In genomic region chr9:110536802-110537201, GRCh38 we compare ENCODE assay signal across 19 cellular contexts. TPM values are rescaled to one million over a fixed set of nuclear protein-coding genes. Genes with fewer than 3 reads are reported as not detected.
DNase-seq lines count a peak whose midpoint lies in the region; TF ChIP-seq lines count a peak whose summit lies in the region.
"Had no signal": no experiment of that assay in that cellular context is flagged by ENCODE, and none has a peak within 500 bp of the region (broad histone marks: within the 10 kb centered on the region; RNA-seq: fewer than 3 reads in every experiment).

No MANE protein-coding gene starts in this region.

- TF ChIP-seq CTCF in HFFc6 (IDR thresholded peaks at IDR 0.05): no peak
- TF ChIP-seq CTCF in esophagus muscularis mucosa (IDR thresholded peaks at IDR 0.05): no peak
- TF ChIP-seq CTCF in endothelial cell (IDR thresholded peaks at IDR 0.05; ENCODE audit: unreplicated experiment): no peak

- H3K36me3 ChIP-seq in esophagus muscularis mucosa: no peaks in the 10 kb centered on the region
- no peaks in the 10 kb centered on the region for H3K36me3 ChIP-seq in muscle layer of duodenum (ENCODE audit: control insufficient read depth in 1 of 2, insufficient read depth in 2 of 2, low read length in 2 of 2)
- H3K36me3 ChIP-seq: BLaER1, uterus had no signal

- DNase-seq in AG08395 (ENCODE audit: low spot score) (peak; percentile 26), HFFc6 (peak; percentile 65), esophagus muscularis mucosa (ENCODE audit: extremely low spot score) (no peak), germinal center (ENCODE audit: low spot score) (no peak), endothelial cell (ENCODE audit: low spot score) (no peak), NCI-H1048 (lab: John Stamatoyannopoulos, UW) (no peak), DMS114 treated with DMSO at 0.1 percent for 48 hours (lab: John Stamatoyannopoulos, UW; ENCODE audit: unreplicated experiment) (no peak)
- DNase-seq: activated CD8-positive, alpha-beta T cell treated with anti-CD3 and anti-CD28 coated beads, Interleukin-2, amount 10 ng/mL, durations not matched to agents 7 days and 5 days; activated naive CD8-positive, alpha-beta T cell treated with anti-CD3 and anti-CD28 coated beads, Interleukin-2, amount 50 U/mL, for 24 hours; DMS 273 treated with DMSO at 0.1 percent for 48 hours; NCI-H187; NCI-H524; stimulated activated naive CD8-positive, alpha-beta T cell treated with anti-CD3 and anti-CD28 coated beads, Interleukin-15, Interleukin-2, amounts not matched to agents 100 U/mL and 50 U/mL, for 24 hours; uterus had no signal

- H3K27ac ChIP-seq in esophagus muscularis mucosa (replicated peaks in 1 of 4) (peak overlapping the region; percentile 40 to 73 (median 54)), muscle layer of duodenum (ENCODE audit: low read length) (peak overlapping the region; percentile 7)
- H3K27ac ChIP-seq: BLaER1, VCaP had no signal

- H3K27me3 Mint-ChIP-seq in HFFc6 (ENCODE audit: insufficient read depth) (peaks cover 7% of the 10 kb centered on the region; the same call in 1 of the 2 replicates), endothelial cell (ENCODE audit: unreplicated experiment) (no peaks in the 10 kb centered on the region)

- no peak overlapping the region for H3K4me3 Mint-ChIP-seq in HFFc6
- no peak overlapping the region for H3K4me3 Mint-ChIP-seq in endothelial cell (ENCODE audit: unreplicated experiment)
- H3K4me3 Mint-ChIP-seq: activated CD8-positive, alpha-beta T cell treated with anti-CD3 and anti-CD28 coated beads, Interleukin-2, amount 10 ng/mL, durations not matched to agents 7 days and 5 days; activated naive CD8-positive, alpha-beta T cell treated with anti-CD3 and anti-CD28 coated beads, Interleukin-2, amount 50 U/mL, for 24 hours; activated T-helper 1 cell treated with anti-CD3 and anti-CD28 coated beads, Interleukin-12 subunit alpha, Interleukin-12 subunit beta, Interleukin-2, Interleukin-4 antibody, amounts not matched to agents 30 ng/mL and 10 ng/mL and 1 ng/mL, durations not matched to agents 14 hours and 24 hours and 36 hours had no signal

- H3K4me3 ChIP-seq in esophagus muscularis mucosa: no peak overlapping the region
- no peak overlapping the region for H3K4me3 ChIP-seq in muscle layer of duodenum (ENCODE audit: low read depth in 1 of 2, low read length in 2 of 2)
- H3K4me3 ChIP-seq: BLaER1, uterus had no signal

- no peak for TF ChIP-seq POLR2A in esophagus muscularis mucosa (IDR thresholded peaks at IDR 0.05; ENCODE audit: low read depth)

- peaks cover 41% of the 10 kb centered on the region for H3K4me1 Mint-ChIP-seq in HFFc6 (ENCODE audit: low read depth)
- no peaks in the 10 kb centered on the region for H3K4me1 Mint-ChIP-seq in endothelial cell (ENCODE audit: unreplicated experiment)
- H3K4me1 Mint-ChIP-seq: activated naive CD8-positive, alpha-beta T cell treated with anti-CD3 and anti-CD28 coated beads, Interleukin-2, amount 50 U/mL, for 24 hours had no signal

- peaks cover 6 to 53% (median 34%) of the 10 kb centered on the region in 4 donors for H3K4me1 ChIP-seq in esophagus muscularis mucosa
- H3K4me1 ChIP-seq in muscle layer of duodenum (ENCODE audit: control insufficient read depth in 1 of 2, insufficient read depth in 2 of 2, low read length in 2 of 2): peaks cover 0 to 20% of the 10 kb centered on the region in 2 donors
- H3K4me1 ChIP-seq: uterus had no signal

- TF ChIP-seq EP300 in esophagus muscularis mucosa (IDR thresholded peaks at IDR 0.05): no peak

- H3K27ac Mint-ChIP-seq in HFFc6 (no peak overlapping the region), endothelial cell (ENCODE audit: unreplicated experiment) (no peak overlapping the region)
- H3K27ac Mint-ChIP-seq: activated CD8-positive, alpha-beta T cell treated with anti-CD3 and anti-CD28 coated beads, Interleukin-2, amount 10 ng/mL, durations not matched to agents 7 days and 5 days; activated naive CD8-positive, alpha-beta T cell treated with anti-CD3 and anti-CD28 coated beads, Interleukin-2, amount 50 U/mL, for 24 hours; activated T-helper 1 cell treated with anti-CD3 and anti-CD28 coated beads, Interleukin-12 subunit alpha, Interleukin-12 subunit beta, Interleukin-2, Interleukin-4 antibody, amounts not matched to agents 30 ng/mL and 10 ng/mL and 1 ng/mL, durations not matched to agents 14 hours and 24 hours and 36 hours had no signal

- no peaks in the 10 kb centered on the region; the same call in 1 of the 2 replicates for H3K36me3 Mint-ChIP-seq in HFFc6 (ENCODE audit: low read depth)
- H3K36me3 Mint-ChIP-seq in endothelial cell (ENCODE audit: low read depth, unreplicated experiment): no peaks in the 10 kb centered on the region

- H3K27me3 ChIP-seq in esophagus muscularis mucosa (no peaks in the 10 kb centered on the region), muscle layer of duodenum (ENCODE audit: low read depth, low read length) (no peaks in the 10 kb centered on the region)
- H3K27me3 ChIP-seq: BLaER1, uterus had no signal

- 31% methylated on average over 5 of the region's 5 CpGs for WGBS in esophagus muscularis mucosa

- no peaks in the 10 kb centered on the region for H3K9me3 Mint-ChIP-seq in HFFc6
- no peaks in the 10 kb centered on the region for H3K9me3 Mint-ChIP-seq in endothelial cell (ENCODE audit: unreplicated experiment)

- intact Hi-C loops in esophagus muscularis mucosa (cut with DNase I): no loop called here

- H3K9me3 ChIP-seq in esophagus muscularis mucosa: no peaks in the 10 kb centered on the region
- no peaks in the 10 kb centered on the region for H3K9me3 ChIP-seq in muscle layer of duodenum (ENCODE audit: control insufficient read depth in 1 of 2, low read length in 2 of 2)
- H3K9me3 ChIP-seq: uterus had no signal

RNA-seq across cellular contexts. Expression of gene SVEP1, which starts 42.7 kb away (rescaled TPM):
- 1 to 10 TPM; 4.0 to 6.8 (median 5.8) TPM for total RNA-seq in HFFc6 (2021; fragmentation: NEBNext Ultra II Directional; extraction: Animal tissue kit (Norgen Biotek cat#: 25700))
- total RNA-seq in esophagus muscularis mucosa: 10 to 100 TPM; 41.9 to 71.6 (median 60.6) TPM
- 0.08 TPM for total RNA-seq in endothelial cell (ENCODE audit: unreplicated experiment)
- total RNA-seq: activated CD8-positive, alpha-beta T cell treated with anti-CD3 and anti-CD28 coated beads, Interleukin-2, amount 10 ng/mL, durations not matched to agents 7 days and 5 days; activated T-helper 1 cell treated with anti-CD3 and anti-CD28 coated beads, Interleukin-12 subunit alpha, Interleukin-12 subunit beta, Interleukin-2, Interleukin-4 antibody, amounts not matched to agents 30 ng/mL and 10 ng/mL and 1 ng/mL, durations not matched to agents 14 hours and 24 hours and 36 hours; HT-29 had no signal

Comparison
In these comparisons a context has a peak if more than half of its experiments do, and no peak if none do; other contexts are left out.
1. DNase-seq: peak in AG08395 (single experiment) and HFFc6 (single experiment); none in esophagus muscularis mucosa (single experiment), germinal center (single experiment), endothelial cell (single experiment), NCI-H1048 (single experiment) and DMS114 treated with DMSO at 0.1 percent for 48 hours (single experiment).
2. RNA of gene SVEP1, which starts 42.7 kb away (total RNA-seq): 41.9 to 71.6 TPM in esophagus muscularis mucosa; 4.0 to 6.8 TPM in HFFc6 and 0.08 TPM in endothelial cell (single experiment); every median in the first group is over 4 times any median in the second.